9 cellular contexts compared by ENCODE assay signal in genomic region chr2:8543412-8544167, GRCh38.
DNase-seq lines count a peak whose midpoint lies in the region; ATAC-seq, FAIRE-seq and TF ChIP-seq lines count a peak whose summit lies in the region.
"Had no signal": no experiment of that assay in that cellular context is flagged by ENCODE, and none has a peak within 500 bp of the region (broad histone marks: within the 10 kb centered on the region; RNA-seq: fewer than 3 reads in every experiment).

No MANE protein-coding gene starts in this region.

- no peak for TF ChIP-seq EP300 in esophagus muscularis mucosa (IDR thresholded peaks at IDR 0.05)

- no peak overlapping the region for H2AFZ ChIP-seq in GM23248

- H3K9me3 ChIP-seq in GM23248 (ENCODE audit: low read depth): no peaks in the 10 kb centered on the region
- H3K9me3 ChIP-seq in esophagus muscularis mucosa: no peaks in the 10 kb centered on the region

- H3K9ac ChIP-seq in GM23248: peak overlapping the region; percentile 20; the same call in 1 of the 2 replicates

- H3F3A ChIP-seq in GM23248 (ENCODE audit: insufficient read depth): peaks cover 18% of the 10 kb centered on the region

- CTCF ChIA-PET in WTC11 (lab: Charles Lee): interaction anchor here (0.6 kb wide), 1 partner anchor 325 kb away, joined by 3 read pairs; no protein-coding TSS in a partner anchor

- FAIRE-seq in GM12892 (lab: Jason Lieb, UNC): peak; percentile 96
- FAIRE-seq: bronchial epithelial cell had no signal

- DNase-seq in GM12892 (ENCODE audit: insufficient read length) (peak; percentile 70), GM23248 (peak; percentile 94), LHCN-M2 (ENCODE audit: low read depth) (peak; percentile 99), esophagus muscularis mucosa (ENCODE audit: extremely low spot score) (no peak), posterior vena cava (ENCODE audit: low spot score) (peak; percentile 93), NCI-H1694 treated with DMSO at 0.1 percent for 48 hours (lab: John Stamatoyannopoulos, UW) (no peak), WTC11 (ENCODE audit: low spot score) (no peak)
- peak; percentile 91 for DNase-seq in activated CD4-positive, alpha-beta T cell treated with anti-CD3 and anti-CD28 coated beads, Interleukin-2, amount 10 ng/mL, durations not matched to agents 24 days and 14 days

- peak overlapping the region; percentile 74 for H3K4me3 Mint-ChIP-seq in activated CD4-positive, alpha-beta T cell treated with anti-CD3 and anti-CD28 coated beads, Interleukin-2, amount 10 ng/mL, durations not matched to agents 24 days and 14 days
- H3K4me3 Mint-ChIP-seq in WTC11: no peak overlapping the region

- H3K4me2 ChIP-seq in GM23248 (ENCODE audit: unreplicated experiment): peak overlapping the region; percentile 61

- H4K20me1 ChIP-seq in GM23248 (ENCODE audit: insufficient read depth): no peaks in the 10 kb centered on the region

- H3K79me2 ChIP-seq in GM23248 (ENCODE audit: insufficient read depth): no peaks in the 10 kb centered on the region

- TF ChIP-seq CTCF in esophagus muscularis mucosa (IDR thresholded peaks at IDR 0.05) (no peak), WTC11 (IDR thresholded peaks at IDR 0.05) (no peak)

- intact Hi-C loops in activated CD4-positive, alpha-beta T cell treated with anti-CD3 and anti-CD28 coated beads, Interleukin-2, amount 10 ng/mL, durations not matched to agents 24 days and 14 days (cut with micrococcal nuclease): loop anchor here (1.0 to 10.0 kb wide), 24 partner anchors 28 to 1113 kb away; no protein-coding TSS in a partner anchor
- intact Hi-C loops in esophagus muscularis mucosa (cut with DNase I) (no loop called here), posterior vena cava (cut with DNase I) (no loop called here)

- WGBS in GM23248 (ENCODE audit: low coverage in 1 of 2, low lambda C conversion rate in 2 of 2, missing lambda C conversion rate in 2 of 2), 2 experiments: 58 to 60% methylated on average over 28 of the region's 28 CpGs
- WGBS in esophagus muscularis mucosa: 73% methylated on average over 28 of the region's 28 CpGs

- H3K4me1 Mint-ChIP-seq in activated CD4-positive, alpha-beta T cell treated with anti-CD3 and anti-CD28 coated beads, Interleukin-2, amount 10 ng/mL, durations not matched to agents 24 days and 14 days: peaks cover 85% of the 10 kb centered on the region
- no peaks in the 10 kb centered on the region for H3K4me1 Mint-ChIP-seq in WTC11

- no peak overlapping the region for H3K4me3 ChIP-seq in GM23248
- no peak overlapping the region for H3K4me3 ChIP-seq in esophagus muscularis mucosa

- TF ChIP-seq POLR2A in GM12892 (IDR thresholded peaks at IDR 0.05; ENCODE audit: low read depth, low read length): no peak
- TF ChIP-seq POLR2A in esophagus muscularis mucosa (IDR thresholded peaks at IDR 0.05; ENCODE audit: low read depth): no peak

- no peaks in the 10 kb centered on the region for H3K27me3 ChIP-seq in GM23248 (replicated peaks; ENCODE audit: insufficient read depth)
- no peaks in the 10 kb centered on the region for H3K27me3 ChIP-seq in esophagus muscularis mucosa

- in situ Hi-C loops in GM23248 (cut with MboI): no loop called here

- H3K36me3 ChIP-seq in GM23248 (ENCODE audit: low read depth) (no peaks in the 10 kb centered on the region), esophagus muscularis mucosa (no peaks in the 10 kb centered on the region)

- H3K27ac ChIP-seq in GM23248: peak overlapping the region; percentile 60
- H3K27ac ChIP-seq in esophagus muscularis mucosa (replicated peaks in 1 of 4): peak overlapping the region; percentile 21 to 62 (median 46)

- no peaks in the 10 kb centered on the region for H3K27me3 Mint-ChIP-seq in activated CD4-positive, alpha-beta T cell treated with anti-CD3 and anti-CD28 coated beads, Interleukin-2, amount 10 ng/mL, durations not matched to agents 24 days and 14 days
- no peaks in the 10 kb centered on the region for H3K27me3 Mint-ChIP-seq in WTC11 (ENCODE audit: low read depth)

- H3K27ac Mint-ChIP-seq in activated CD4-positive, alpha-beta T cell treated with anti-CD3 and anti-CD28 coated beads, Interleukin-2, amount 10 ng/mL, durations not matched to agents 24 days and 14 days: peak overlapping the region; percentile 99
- H3K27ac Mint-ChIP-seq in WTC11: no peak overlapping the region

- peaks cover 24% of the 10 kb centered on the region for H3K4me1 ChIP-seq in GM23248 (ENCODE audit: insufficient read depth)
- H3K4me1 ChIP-seq in esophagus muscularis mucosa: peaks cover 17 to 35% (median 26%) of the 10 kb centered on the region in 4 donors

- no peaks in the 10 kb centered on the region for H3K9me3 Mint-ChIP-seq in activated CD4-positive, alpha-beta T cell treated with anti-CD3 and anti-CD28 coated beads, Interleukin-2, amount 10 ng/mL, durations not matched to agents 24 days and 14 days
- no peaks in the 10 kb centered on the region for H3K9me3 Mint-ChIP-seq in WTC11

- POLR2A ChIA-PET in WTC11 (lab: Charles Lee): no interaction called here

- no peaks in the 10 kb centered on the region for H3K9me2 ChIP-seq in GM23248 (ENCODE audit: insufficient read depth)

- ATAC-seq in WTC11: no peak

- H3K36me3 Mint-ChIP-seq in activated CD4-positive, alpha-beta T cell treated with anti-CD3 and anti-CD28 coated beads, Interleukin-2, amount 10 ng/mL, durations not matched to agents 24 days and 14 days (ENCODE audit: low read depth): no peaks in the 10 kb centered on the region
- no peaks in the 10 kb centered on the region for H3K36me3 Mint-ChIP-seq in WTC11

TF ChIP-seq in WTC11, 78 proteins besides CTCF, POLR2A, EP300 and RAD21:
- TF ChIP-seq ATF2 (CRISPR knock-in tag; IDR thresholded peaks at IDR 0.05; ENCODE audit: borderline replicate concordance, low read depth): no peak
- TF ChIP-seq ZNF263 (CRISPR knock-in tag; IDR thresholded peaks at IDR 0.05; ENCODE audit: low read depth): no peak
- no peak for TF ChIP-seq CREM (CRISPR knock-in tag; IDR thresholded peaks at IDR 0.05)
- TF ChIP-seq JUN (CRISPR knock-in tag; IDR thresholded peaks at IDR 0.05): no peak
- TF ChIP-seq FOXP1 (CRISPR knock-in tag; IDR thresholded peaks at IDR 0.05; ENCODE audit: borderline replicate concordance): no peak
- TF ChIP-seq ZNF396 (CRISPR knock-in tag; IDR thresholded peaks at IDR 0.05; ENCODE audit: borderline replicate concordance): no peak
- no peak for TF ChIP-seq MXD4 (CRISPR knock-in tag; IDR thresholded peaks at IDR 0.05; ENCODE audit: borderline replicate concordance)
- TF ChIP-seq EMX1 (CRISPR knock-in tag; IDR thresholded peaks at IDR 0.05): no peak
- TF ChIP-seq KAT7 (CRISPR knock-in tag; IDR thresholded peaks at IDR 0.05; ENCODE audit: borderline replicate concordance): no peak
- no peak for TF ChIP-seq ZNF416 (CRISPR knock-in tag; IDR thresholded peaks at IDR 0.05)
- TF ChIP-seq NR2C2 (CRISPR knock-in tag; IDR thresholded peaks at IDR 0.05): no peak
- TF ChIP-seq RELA (CRISPR knock-in tag; IDR thresholded peaks at IDR 0.05; ENCODE audit: borderline replicate concordance): no peak
- TF ChIP-seq ATF3 (CRISPR knock-in tag; conservative IDR thresholded peaks at IDR 0.05): no peak
- TF ChIP-seq E2F5 (CRISPR knock-in tag; IDR thresholded peaks at IDR 0.05): no peak
- TF ChIP-seq NFATC4 (CRISPR knock-in tag; IDR thresholded peaks at IDR 0.05): no peak
- TF ChIP-seq ZNF219 (CRISPR knock-in tag; IDR thresholded peaks at IDR 0.05; ENCODE audit: borderline replicate concordance): no peak
- TF ChIP-seq CDX4 (CRISPR knock-in tag; IDR thresholded peaks at IDR 0.05; ENCODE audit: borderline replicate concordance): no peak
- no peak for TF ChIP-seq ZNF138 (CRISPR knock-in tag; conservative IDR thresholded peaks at IDR 0.05)
- TF ChIP-seq HMGA2 (CRISPR knock-in tag; IDR thresholded peaks at IDR 0.05): no peak

Comparison
In these comparisons a context has a peak if more than half of its experiments do, and no peak if none do; other contexts are left out.
1. DNase-seq: peak in GM12892 (single experiment), GM23248 (single experiment), LHCN-M2 (single experiment), activated CD4-positive, alpha-beta T cell treated with anti-CD3 and anti-CD28 coated beads, Interleukin-2, amount 10 ng/mL, durations not matched to agents 24 days and 14 days (single experiment) and posterior vena cava (single experiment); none in esophagus muscularis mucosa (single experiment), NCI-H1694 treated with DMSO at 0.1 percent for 48 hours (single experiment) and WTC11 (single experiment).